In the genomic region with DNA sequence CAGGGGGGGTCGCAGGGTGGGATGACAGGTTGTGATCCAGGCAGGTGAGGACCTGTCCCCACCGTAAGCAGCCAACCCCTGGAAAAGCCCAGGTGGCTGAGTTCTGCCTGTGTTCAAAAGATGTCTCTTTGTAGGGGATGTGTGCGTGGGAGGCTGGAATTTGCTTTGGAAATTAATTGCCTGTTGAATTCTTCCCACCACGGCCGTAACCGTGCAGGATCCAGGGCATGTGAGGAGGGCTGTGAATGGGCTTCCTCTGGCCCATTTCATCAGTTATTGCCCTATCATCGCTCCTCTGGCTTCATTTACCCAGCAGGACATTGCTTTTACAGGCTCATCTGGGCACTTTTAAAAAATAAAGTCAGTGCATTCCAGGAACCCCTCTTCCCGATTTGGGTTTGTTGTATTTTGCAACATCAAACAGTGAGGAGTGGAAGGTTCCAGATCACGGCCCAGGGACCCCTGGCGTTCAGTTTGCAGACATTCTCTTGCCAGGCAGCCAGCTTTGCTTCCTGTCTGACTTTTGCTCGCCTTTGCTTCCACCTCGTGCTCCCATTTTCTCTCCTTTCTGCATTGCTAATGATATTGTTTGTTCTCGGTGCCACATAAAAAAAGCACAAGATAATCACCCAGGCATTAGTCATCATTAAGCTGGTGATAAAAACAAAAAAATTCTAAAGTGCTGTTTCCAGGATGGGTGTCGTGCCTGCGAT, we compare ENCODE assay signal across 19 cellular contexts.
"Had no signal": no experiment of that assay in that cellular context is flagged by ENCODE, and none has a peak within 500 bp of the region (broad histone marks: within the 10 kb centered on the region; RNA-seq: fewer than 3 reads in every experiment).

No MANE protein-coding gene starts in this region.

- H3K4me3 Mint-ChIP-seq: activated T-cell treated with anti-CD3 and anti-CD28 coated beads, Interleukin-2, amount 50 U/mL, for 24 hours; naive thymus-derived CD4-positive, alpha-beta T cell had no signal

- H3K36me3 Mint-ChIP-seq: activated naive CD4-positive, alpha-beta T cell treated with anti-CD3 and anti-CD28 coated beads, Interleukin-2, amount 50 U/mL, for 72 hours; naive thymus-derived CD4-positive, alpha-beta T cell had no signal

- H3K79me2 ChIP-seq: hepatocyte had no signal

- H3K27ac Mint-ChIP-seq: activated naive CD4-positive, alpha-beta T cell treated with anti-CD3 and anti-CD28 coated beads, Interleukin-2, amount 50 U/mL, for 72 hours; activated T-cell treated with anti-CD3 and anti-CD28 coated beads, Interleukin-2, amount 50 U/mL, for 24 hours; naive thymus-derived CD4-positive, alpha-beta T cell had no signal

- DNase-seq: activated CD4-positive, alpha-beta T cell treated with anti-CD3 and anti-CD28 coated beads, Interleukin-2, amount 50 U/mL, for 4 hours; activated effector memory CD4-positive, alpha-beta T cell treated with Interleukin-2 at 50 U/mL for 16 hours; activated T-cell treated with anti-CD3 and anti-CD28 coated beads, Interleukin-2, amount 50 U/mL, for 24 hours; amniotic stem cell; effector CD8-positive, alpha-beta T cell; naive thymus-derived CD4-positive, alpha-beta T cell; occipital lobe; stimulated activated CD4-positive, alpha-beta T cell treated with anti-CD3 and anti-CD28 coated beads, Interleukin-2, amount 100 ng/mL, for 24 hours; stimulated activated naive CD4-positive, alpha-beta T cell; upper lobe of right lung had no signal

- FAIRE-seq: bronchial epithelial cell, colon had no signal

- H3K27me3 ChIP-seq: hepatocyte, upper lobe of right lung had no signal

- H3K4me3 ChIP-seq: gastroesophageal sphincter, hepatocyte, lung, prostate gland, upper lobe of right lung had no signal

- H3K9me3 Mint-ChIP-seq: activated naive CD4-positive, alpha-beta T cell treated with anti-CD3 and anti-CD28 coated beads, Interleukin-2, amount 50 U/mL, for 72 hours; activated T-cell treated with anti-CD3 and anti-CD28 coated beads, Interleukin-2, amount 50 U/mL, for 24 hours; naive thymus-derived CD4-positive, alpha-beta T cell had no signal

- ATAC-seq: activated CD4-positive, CD25-positive, alpha-beta regulatory T cell treated with anti-CD3 and anti-CD28 coated beads, Interleukin-2, amount 50 U/mL, for 24 hours; activated naive CD4-positive, alpha-beta T cell treated with anti-CD3 and anti-CD28 coated beads, Interleukin-2, amount 50 U/mL, for 72 hours; gastroesophageal sphincter; naive thymus-derived CD4-positive, alpha-beta T cell; sciatic nerve; upper lobe of right lung had no signal

- H3K9me3 ChIP-seq: gastroesophageal sphincter, prostate gland, upper lobe of right lung had no signal

- H3K27ac ChIP-seq: gastroesophageal sphincter, hepatocyte, prostate gland, upper lobe of right lung had no signal

- H3K27me3 Mint-ChIP-seq: activated T-cell treated with anti-CD3 and anti-CD28 coated beads, Interleukin-2, amount 50 U/mL, for 24 hours; naive thymus-derived CD4-positive, alpha-beta T cell had no signal

- H3K4me2 ChIP-seq: hepatocyte had no signal

- H2AFZ ChIP-seq: hepatocyte had no signal

- H3K36me3 ChIP-seq: gastroesophageal sphincter, prostate gland, upper lobe of right lung had no signal

- H3K4me1 ChIP-seq: gastroesophageal sphincter, prostate gland, upper lobe of right lung had no signal
